In genomic region chr4:81688085-81688484, GRCh38 we compare ENCODE assay signal across 15 cellular contexts.
DNase-seq lines count a peak whose midpoint lies in the region; ATAC-seq, FAIRE-seq and TF ChIP-seq lines count a peak whose summit lies in the region.
"Had no signal": no experiment of that assay in that cellular context is flagged by ENCODE, and none has a peak within 500 bp of the region (broad histone marks: within the 10 kb centered on the region; RNA-seq: fewer than 3 reads in every experiment).

No MANE protein-coding gene starts in this region.

- H3K4me3 ChIP-seq in AG10803 (ENCODE audit: low read length) (no peak overlapping the region), MM.1S (ENCODE audit: low read length) (0 out of 2 replicates have a peak overlapping the region, but pooled peaks have one; percentile 2), dorsolateral prefrontal cortex (no peak overlapping the region), HepG2 (replicated peaks in 1 of 3; ENCODE audit: insufficient read depth in 1 of 3, low read depth in 2 of 3, low read length in 3 of 3) (no peak overlapping the region), heart left ventricle (no peak overlapping the region)
- H3K4me3 ChIP-seq: GM12878 had no signal

- TF ChIP-seq POLR2A in HepG2 (IDR thresholded peaks at IDR 0.05; ENCODE audit: insufficient read depth in 1 of 2, low read depth in 2 of 2, low read length in 2 of 2) = no peak
- no peak for TF ChIP-seq POLR2A in heart left ventricle (IDR thresholded peaks at IDR 0.05)

- FAIRE-seq in HepG2 (lab: Jason Lieb, UNC) = no peak
- FAIRE-seq: GM12878 had no signal

- H3K79me2 ChIP-seq in MM.1S (ENCODE audit: low read length) (no peaks in the 10 kb centered on the region), HepG2 (ENCODE audit: insufficient read depth, low read length) (no peaks in the 10 kb centered on the region)

- peak overlapping the region; percentile 42 for H3K4me2 ChIP-seq in MM.1S (ENCODE audit: low read depth, low read length)
- H3K4me2 ChIP-seq in HepG2 (ENCODE audit: low read depth, low read length) = no peak overlapping the region

- H3F3A ChIP-seq in MM.1S (ENCODE audit: insufficient read depth, low read length) = no peaks in the 10 kb centered on the region

- H3K4me1 ChIP-seq in MM.1S (ENCODE audit: low read length) = peaks cover 20% of the 10 kb centered on the region
- no peaks in the 10 kb centered on the region for H3K4me1 ChIP-seq in HepG2 (ENCODE audit: insufficient read depth, low read length)
- peaks cover 0 to 11% (median 0%) of the 10 kb centered on the region in 12 donors for H3K4me1 ChIP-seq in heart left ventricle

- no peak for TF ChIP-seq RAD21 in HepG2 (CRISPR knock-in tag; IDR thresholded peaks at IDR 0.05)

- no peaks in the 10 kb centered on the region for H3K9me2 ChIP-seq in MM.1S (replicated peaks; ENCODE audit: insufficient read depth, low read length)

- no peak for TF ChIP-seq EP300 in HepG2 (IDR thresholded peaks at IDR 0.05; ENCODE audit: low read depth in 2 of 2, low read length in 2 of 2)
- TF ChIP-seq EP300 in HepG2 (CRISPR knock-in tag; IDR thresholded peaks at IDR 0.05; ENCODE audit: borderline replicate concordance) = no peak

- H3K9ac ChIP-seq in MM.1S (ENCODE audit: low read length) = no peak overlapping the region
- H3K9ac ChIP-seq in HepG2 (ENCODE audit: insufficient read depth, low read depth, low read length) = no peak overlapping the region

- peak overlapping the region; percentile 16; the same call in 1 of the 2 replicates for H3K27ac ChIP-seq in MM.1S (ENCODE audit: low read length)
- H3K27ac ChIP-seq in dorsolateral prefrontal cortex = no peak overlapping the region
- no peak overlapping the region for H3K27ac ChIP-seq in HepG2 (ENCODE audit: extremely low read length, insufficient read depth, low read length)
- no peak overlapping the region for H3K27ac ChIP-seq in heart left ventricle

- POLR2A ChIA-PET in HepG2 (lab: Yijun Ruan, JAX) = no interaction called here

- H3K27me3 ChIP-seq in MM.1S (replicated peaks; ENCODE audit: insufficient read depth, low read length) (no peaks in the 10 kb centered on the region), dorsolateral prefrontal cortex (no peaks in the 10 kb centered on the region), HepG2 (ENCODE audit: control insufficient read depth in 1 of 2, insufficient read depth in 2 of 2, low read length in 2 of 2) (0 out of 5 replicates have a peak, but pooled peaks cover 0 to 4% of the 10 kb centered on the region in 2 experiments), heart left ventricle (no peaks in the 10 kb centered on the region)

- DNase-seq in AG10803 (ENCODE audit: low read depth) (no peak), MM.1S (peak; percentile 60), dorsolateral prefrontal cortex (peak in 1 of 10 donors; percentile 14), HepG2 (ENCODE audit: low spot score) (no peak), heart left ventricle (no peak)
- DNase-seq in stimulated activated CD4-positive, alpha-beta T cell treated with anti-CD3 and anti-CD28 coated beads, Interleukin-2, amount 100 ng/mL, for 24 hours = no peak
- DNase-seq: activated CD4-positive, alpha-beta T cell treated with anti-CD3 and anti-CD28 coated beads for 1 hour; activated gamma-delta T cell; CD4-positive, alpha-beta memory T cell; hippocampal formation; NCI-H2081; nephron progenitor cell had no signal

- in situ Hi-C loops in HepG2 (cut with HindIII; ENCODE audit: extremely low pct_ligation_motif_present, low pct_unique_long_range_greater_than_20kb) = no loop called here

- H4K20me1 ChIP-seq in MM.1S (ENCODE audit: insufficient read depth, low read length) (no peaks in the 10 kb centered on the region), HepG2 (ENCODE audit: insufficient read depth, low read length) (no peaks in the 10 kb centered on the region)

- H2AFZ ChIP-seq in MM.1S (ENCODE audit: low read length) = peak overlapping the region; percentile 6; the same call in 1 of the 2 replicates
- H2AFZ ChIP-seq in HepG2 (ENCODE audit: low read length) = no peak overlapping the region

- H3K36me3 ChIP-seq in MM.1S (replicated peaks; ENCODE audit: insufficient read depth, low read length) (no peaks in the 10 kb centered on the region), HepG2 (replicated peaks in 1 of 2; ENCODE audit: control insufficient read depth in 1 of 2, insufficient read depth in 2 of 2, low read length in 2 of 2) (no peaks in the 10 kb centered on the region), heart left ventricle (no peaks in the 10 kb centered on the region)

- WGBS in HepG2 (ENCODE audit: low lambda C conversion rate) = 3% methylated on average over 4 of the region's 4 CpGs
- 63 to 76% (median 71%) methylated on average over 4 of the region's 4 CpGs for WGBS in heart left ventricle, 4 donors

- TF ChIP-seq CTCF in AG10803 (conservative IDR thresholded peaks at IDR 0.05; ENCODE audit: low read length) = 0 out of 2 replicates have a peak, but pooled peaks have one; percentile 11
- TF ChIP-seq CTCF in MM.1S (IDR thresholded peaks at IDR 0.05; ENCODE audit: low read length) = peak; percentile 50
- peak in 48 of 56 donors; percentile 10 to 69 (median 44) for TF ChIP-seq CTCF in dorsolateral prefrontal cortex (IDR thresholded peaks at IDR 0.05 in 54 of 56, conservative IDR thresholded peaks at IDR 0.05 in 2 of 56; ENCODE audit: low read depth in 1 of 56, partially characterized antibody in 56 of 56)
- TF ChIP-seq CTCF in HepG2 (CRISPR knock-in tag; IDR thresholded peaks at IDR 0.05) = no peak
- TF ChIP-seq CTCF in heart left ventricle (IDR thresholded peaks at IDR 0.05) = peak in 2 of 12 donors; percentile 13 to 18

- CTCF ChIA-PET in HepG2 (lab: Yijun Ruan, JAX; ENCODE audit: low intra/inter-chr PET ratio, low total read pairs) = no interaction called here

- ATAC-seq in HepG2 (peak; percentile 64; the same call in 2 of the 3 replicates), GM18517 (IDR thresholded peaks at IDR 0.05; ENCODE audit: unreplicated experiment) (no peak), GM21576 (IDR thresholded peaks at IDR 0.05; ENCODE audit: unreplicated experiment) (no peak), heart left ventricle (no peak)
- ATAC-seq: GM12878 had no signal

- H3K9me3 ChIP-seq in MM.1S (replicated peaks; ENCODE audit: insufficient read depth, low read length) (no peaks in the 10 kb centered on the region), HepG2 (ENCODE audit: low read length) (no peaks in the 10 kb centered on the region), heart left ventricle (no peaks in the 10 kb centered on the region)

- intact Hi-C loops in dorsolateral prefrontal cortex (cut with DNase I) = loop anchor here in 1 of 2 donors (5.0 kb wide), 1 partner anchor 281 kb away; no protein-coding TSS in a partner anchor
- intact Hi-C loops in HepG2 (cut with micrococcal nuclease; ENCODE audit: unreplicated experiment) = loop anchor here (1.0 kb wide), 1 partner anchor 221 kb away; no protein-coding TSS in a partner anchor
- intact Hi-C loops in heart left ventricle (cut with DNase I) = loop anchor here in 1 of 10 donors (10.0 kb wide), 1 partner anchor 213 kb away; the partner anchor contains the start of gene RASGEF1B

- BruUV-seq in HepG2 (replicated peaks; lab: Mats Ljungman, UMichigan) = no TSS peak

TF ChIP-seq in HepG2, 621 proteins besides CTCF, POLR2A, EP300 and RAD21:
- TF ChIP-seq KAT7 (CRISPR knock-in tag; IDR thresholded peaks at IDR 0.05; ENCODE audit: borderline replicate concordance) = no peak
- TF ChIP-seq YY1 (IDR thresholded peaks at IDR 0.05; ENCODE audit: insufficient read depth, insufficient replicate concordance, low read depth, low read length) = no peak
- peak; percentile 57 for TF ChIP-seq STAG1 (CRISPR knock-in tag; IDR thresholded peaks at IDR 0.05)
- no peak for TF ChIP-seq TFE3 (CRISPR knock-in tag; IDR thresholded peaks at IDR 0.05)
